ENCODE assay signal across 8 cellular contexts in the genomic region with DNA sequence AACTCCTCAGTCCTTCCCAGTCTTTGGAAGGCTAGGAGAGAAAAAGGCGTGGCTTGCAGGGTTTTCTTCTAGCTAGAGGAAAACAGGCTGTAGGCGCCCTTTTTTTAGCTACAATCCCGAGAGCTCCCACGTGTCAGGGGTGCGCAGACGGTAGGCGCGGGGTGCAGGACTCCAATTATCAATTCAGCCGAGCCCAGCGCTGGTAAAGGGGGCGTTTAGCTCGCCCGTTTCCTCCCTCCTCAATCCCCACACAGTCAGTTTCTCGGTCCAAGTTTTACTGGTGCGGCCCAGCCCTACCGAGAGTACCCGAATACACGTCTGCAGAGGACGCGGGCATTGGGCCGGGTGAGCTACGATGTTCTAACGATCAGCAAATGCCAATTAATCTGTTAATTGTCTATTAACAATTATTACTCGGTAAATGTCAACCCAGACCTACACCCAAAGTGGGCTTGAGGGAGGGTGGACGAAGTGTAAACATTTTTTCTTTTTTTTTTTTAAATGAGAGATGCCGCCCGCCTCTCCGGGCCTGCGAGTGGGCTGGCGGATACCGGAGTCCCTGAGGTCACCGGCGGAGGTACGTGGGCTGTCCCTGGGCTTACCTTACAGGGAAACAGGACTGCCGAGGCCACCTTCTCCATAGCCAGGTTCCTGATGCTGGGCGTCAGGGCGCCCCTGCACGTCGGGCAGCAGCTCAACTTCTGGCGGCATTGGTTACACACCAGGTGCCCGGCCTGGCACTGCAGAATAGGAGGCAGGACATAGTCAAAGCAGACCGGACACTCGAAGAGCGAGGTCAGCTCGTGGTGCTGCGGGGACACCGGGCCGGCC. TPM values are rescaled to one million over a fixed set of nuclear protein-coding genes. Genes with fewer than 3 reads are reported as not detected.
DNase-seq lines count a peak whose midpoint lies in the region; ATAC-seq and TF ChIP-seq lines count a peak whose summit lies in the region.

No MANE protein-coding gene starts in this region.

- H2BK15ac ChIP-seq in neuronal stem cell (ENCODE audit: low read length): no peak overlapping the region

- H3K36me3 Mint-ChIP-seq in activated naive CD4-positive, alpha-beta T cell treated with anti-CD3 and anti-CD28 coated beads, Interleukin-2, amount 50 U/mL, for 72 hours: peaks cover 57 to 61% of the 10 kb centered on the region in 2 donors

- H2BK12ac ChIP-seq in neuronal stem cell (ENCODE audit: low read length): no peak overlapping the region

- no peak overlapping the region for H2AK5ac ChIP-seq in neuronal stem cell (ENCODE audit: low read depth, low read length)

- no peak overlapping the region for H4K8ac ChIP-seq in neuronal stem cell (ENCODE audit: low read depth, low read length)

- WGBS in neuronal stem cell (ENCODE audit: extremely low coverage in 2 of 2, insufficient read length in 2 of 2, insufficient replicate concordance in 1 of 2), 2 donors: no CpG with 5 or more reads among the region's 48 CpGs

- peak overlapping the region; percentile 35 for H3K23ac ChIP-seq in neuronal stem cell (ENCODE audit: low read depth, low read length, poor library complexity)

- H3K9ac ChIP-seq in neuronal stem cell (ENCODE audit: low read depth, low read length, poor library complexity): peak overlapping the region; percentile 87

- no peak overlapping the region for H2BK120ac ChIP-seq in neuronal stem cell (ENCODE audit: low read depth, low read length)

- no peaks in the 10 kb centered on the region for H3K9me3 ChIP-seq in neuronal stem cell (replicated peaks in 1 of 2; ENCODE audit: control insufficient read depth in 2 of 2, insufficient read depth in 1 of 2, low read depth in 1 of 2, low read length in 2 of 2)

- H2AFZ ChIP-seq in neuronal stem cell (ENCODE audit: low read length): peak overlapping the region; percentile 99

- POLR2A ChIA-PET in HEK293T (lab: Yijun Ruan, JAX): interaction anchor here (0.5 to 1.9 kb wide), 10 partner anchors 9 to 220 kb away, joined by 3 to 7 read pairs (median 3); partner anchors contain the start of genes ERICH6 and SELENOT

- H3K79me1 ChIP-seq in neuronal stem cell (ENCODE audit: low read depth, low read length): peaks cover 2% of the 10 kb centered on the region

- peaks cover 4 to 13% of the 10 kb centered on the region in 2 donors for H3K4me1 ChIP-seq in neuronal stem cell (ENCODE audit: control insufficient read depth in 2 of 2, insufficient read depth in 1 of 2, low read depth in 1 of 2, low read length in 2 of 2)

- TF ChIP-seq CTCF in AG10803 (conservative IDR thresholded peaks at IDR 0.05; ENCODE audit: low read length) (no peak), GM10266 (IDR thresholded peaks at IDR 0.05; ENCODE audit: control insufficient read depth, insufficient read depth, low read depth, missing control alignments) (no peak)

- peak overlapping the region; percentile 94 for H3K4me3 ChIP-seq in AG10803 (ENCODE audit: low read length)
- H3K4me3 ChIP-seq in neuronal stem cell (ENCODE audit: low read length in 2 of 2): peak overlapping the region; percentile 66 to 83

- CTCF ChIA-PET in HEK293T (lab: Yijun Ruan, JAX): interaction anchor here (0.6 to 1.4 kb wide), 3 partner anchors 10 to 1644 kb away, joined by 3 to 8 read pairs (median 4); no protein-coding TSS in a partner anchor

- H3K27ac ChIP-seq in neuronal stem cell (replicated peaks; ENCODE audit: low read length): no peak overlapping the region

- peak overlapping the region; percentile 94 to 99 for H3K27ac Mint-ChIP-seq in activated naive CD4-positive, alpha-beta T cell treated with anti-CD3 and anti-CD28 coated beads, Interleukin-2, amount 50 U/mL, for 72 hours

- H3K27me3 ChIP-seq in neuronal stem cell (ENCODE audit: control insufficient read depth in 3 of 3, insufficient read depth in 3 of 3, low read depth in 1 of 3, low read length in 3 of 3): peaks cover 0 to 2% (median 0%) of the 10 kb centered on the region in 3 experiments

- H3K36me3 ChIP-seq in neuronal stem cell (replicated peaks in 1 of 2; ENCODE audit: control insufficient read depth in 2 of 2, insufficient read depth in 2 of 2, low read length in 2 of 2): peaks cover 0 to 7% of the 10 kb centered on the region in 2 donors

- H4K91ac ChIP-seq in neuronal stem cell (ENCODE audit: low read depth, low read length, poor library complexity): no peak overlapping the region

- H3K4ac ChIP-seq in neuronal stem cell (ENCODE audit: low read length): no peak overlapping the region

- peak overlapping the region; percentile 90 for H3K4me2 ChIP-seq in neuronal stem cell (ENCODE audit: insufficient read depth, low read length, poor library complexity, severe bottlenecking)

- peak; percentile 53 for DNase-seq in AG10803 (ENCODE audit: low read depth)
- DNase-seq in HEK293T (ENCODE audit: extremely low spot score): peak; percentile 45
- DNase-seq in OCI-M1 (lab: John Stamatoyannopoulos, UW): peak; percentile 27
- no peak for DNase-seq in activated naive CD4-positive, alpha-beta T cell treated with anti-CD3 and anti-CD28 coated beads, Interleukin-2, amount 50 U/mL, for 72 hours (ENCODE audit: low spot score in 2 of 2)
- peak; percentile 22 for DNase-seq in glomerular endothelial cell (ENCODE audit: extremely low read depth, low read depth, low spot score)
- DNase-seq in neuronal stem cell (ENCODE audit: low spot score): peak; percentile 41
- DNase-seq in GM10266 (ENCODE audit: extremely low spot score): no peak

- ATAC-seq in activated naive CD4-positive, alpha-beta T cell treated with anti-CD3 and anti-CD28 coated beads, Interleukin-2, amount 50 U/mL, for 72 hours: no peak
- no peak for ATAC-seq in HG02840 (IDR thresholded peaks at IDR 0.05; ENCODE audit: low FRiP score, unreplicated experiment)

- no peaks in the 10 kb centered on the region for H3K9me3 Mint-ChIP-seq in activated naive CD4-positive, alpha-beta T cell treated with anti-CD3 and anti-CD28 coated beads, Interleukin-2, amount 50 U/mL, for 72 hours

- H3K14ac ChIP-seq in neuronal stem cell (ENCODE audit: low read length): peak overlapping the region; percentile 42

- peak overlapping the region; percentile 89 for H3K18ac ChIP-seq in neuronal stem cell (ENCODE audit: low read length)

- H2BK5ac ChIP-seq in neuronal stem cell (ENCODE audit: low read length): peak overlapping the region; percentile 69

TF ChIP-seq in HEK293T, 16 proteins besides CTCF, POLR2A, EP300 and RAD21:
- TF ChIP-seq PKNOX1 (IDR thresholded peaks at IDR 0.05) (no peak), L3MBTL2 (conservative IDR thresholded peaks at IDR 0.05) (peak; percentile 61)

RNA-seq across cellular contexts. Expression of gene SIAH2, which starts 0.9 kb away (rescaled TPM):
- 10 to 100 TPM; 68.3 to 74.7 TPM for total RNA-seq in activated naive CD4-positive, alpha-beta T cell treated with anti-CD3 and anti-CD28 coated beads, Interleukin-2, amount 50 U/mL, for 72 hours
- 23.7 and 34.0 TPM in 2 replicates for total RNA-seq in glomerular endothelial cell
- 16.1 TPM for polyA plus RNA-seq in neuronal stem cell (2013, experiment 1 of 2)
- polyA plus RNA-seq in neuronal stem cell (2013, experiment 2 of 2): 16.2 TPM

RNA-seq across cellular contexts. Expression of gene ERICH6, which starts 58.3 kb away (rescaled TPM):
- not detected for total RNA-seq in activated naive CD4-positive, alpha-beta T cell treated with anti-CD3 and anti-CD28 coated beads, Interleukin-2, amount 50 U/mL, for 72 hours
- not detected in 2 replicates for total RNA-seq in glomerular endothelial cell
- 0.04 TPM for polyA plus RNA-seq in neuronal stem cell (2013, experiment 1 of 2)
- 0.01 TPM for polyA plus RNA-seq in neuronal stem cell (2013, experiment 2 of 2)

Comparison
In these comparisons a context has a peak if more than half of its experiments do, and no peak if none do; other contexts are left out.
1. DNase-seq: peak in AG10803 (single experiment), HEK293T (single experiment), OCI-M1 (single experiment), glomerular endothelial cell (single experiment) and neuronal stem cell (single experiment); none in activated naive CD4-positive, alpha-beta T cell treated with anti-CD3 and anti-CD28 coated beads, Interleukin-2, amount 50 U/mL, for 72 hours (0 of 2) and GM10266 (single experiment).